In genomic region chr6:30703011-30703410, GRCh38 we compare ENCODE assay signal across 25 cellular contexts.
"Had no signal": no experiment of that assay in that cellular context is flagged by ENCODE, and none has a peak within 500 bp of the region (broad histone marks: within the 10 kb centered on the region; RNA-seq: fewer than 3 reads in every experiment).

No MANE protein-coding gene starts in this region.

- H3K9me3 ChIP-seq: SJCRH30, SK-N-SH had no signal

- H3K27ac Mint-ChIP-seq: activated CD4-positive, alpha-beta memory T cell treated with anti-CD3 and anti-CD28 coated beads, Interleukin-2, amount 10 ng/mL, durations not matched to agents 7 days and 5 days; activated CD4-positive, alpha-beta T cell treated with anti-CD3 and anti-CD28 coated beads for 36 hours; activated naive CD4-positive, alpha-beta T cell treated with anti-CD3 and anti-CD28 coated beads, Interleukin-2, amount 10 ng/mL, durations not matched to agents 7 days and 5 days; activated naive CD8-positive, alpha-beta T cell treated with anti-CD3 and anti-CD28 coated beads for 36 hours; activated T-cell treated with anti-CD3 and anti-CD28 coated beads, Interleukin-2, amount 50 U/mL, for 72 hours; activated T-helper 2 cell treated with anti-CD3 and anti-CD28 coated beads, Interferon-gamma antibody, Interleukin-2, Interleukin-4, amounts not matched to agents 10 μg/mL and 5 μg/mL and 100 μg/mL, durations not matched to agents 14 hours and 24 hours and 36 hours had no signal

- H3K4me3 ChIP-seq: SJCRH30 had no signal

- H3K27me3 ChIP-seq: SJCRH30 had no signal

- ATAC-seq: activated CD4-positive, alpha-beta T cell treated with anti-CD3 and anti-CD28 coated beads for 36 hours; activated T-cell treated with anti-CD3 and anti-CD28 coated beads, Interleukin-2, amount 50 U/mL, for 72 hours had no signal

- H3K4me2 ChIP-seq: SK-N-SH had no signal

- H3K27me3 Mint-ChIP-seq: activated CD4-positive, alpha-beta memory T cell treated with anti-CD3 and anti-CD28 coated beads, Interleukin-2, amount 10 ng/mL, durations not matched to agents 7 days and 5 days; activated CD4-positive, alpha-beta T cell treated with anti-CD3 and anti-CD28 coated beads for 36 hours; activated naive CD4-positive, alpha-beta T cell treated with anti-CD3 and anti-CD28 coated beads, Interleukin-2, amount 10 ng/mL, durations not matched to agents 7 days and 5 days; activated naive CD8-positive, alpha-beta T cell treated with anti-CD3 and anti-CD28 coated beads for 36 hours had no signal

- H3K27ac ChIP-seq: SJCRH30, WERI-Rb-1 had no signal

- H3K36me3 ChIP-seq: WERI-Rb-1 had no signal

- H3K4me1 ChIP-seq: SJCRH30 had no signal

- DNase-seq: activated CD4-positive, alpha-beta memory T cell treated with anti-CD3 and anti-CD28 coated beads, Interleukin-2, amount 10 ng/mL, durations not matched to agents 7 days and 5 days; activated CD4-positive, alpha-beta T cell treated with anti-CD3 and anti-CD28 coated beads for 36 hours; activated CD4-positive, alpha-beta T cell treated with anti-CD3 and anti-CD28 coated beads, Interleukin-2, amount 50 U/mL, for 1 hour; activated CD8-positive, alpha-beta memory T cell treated with anti-CD3 and anti-CD28 coated beads, Interleukin-2, amount 50 U/mL, for 4 hours; activated gamma-delta T cell treated with Interleukin-2 at 50 U/mL for 16 hours; activated naive CD4-positive, alpha-beta T cell treated with anti-CD3 and anti-CD28 coated beads, Interleukin-2, amount 10 ng/mL, durations not matched to agents 7 days and 5 days; activated naive CD8-positive, alpha-beta T cell treated with anti-CD3 and anti-CD28 coated beads for 36 hours; activated T-cell treated with anti-CD3 and anti-CD28 coated beads, Interleukin-2, amount 50 U/mL, for 72 hours; Karpas-422; MM.1S; NCI-H1105; NCI-H1436; NCI-H1694 treated with DMSO at 0.1 percent for 48 hours; NCI-H2029 treated with DMSO at 0.1 percent for 48 hours; NCI-H345; NCI-H510A; NCI-H526 treated with DMSO at 0.1 percent for 48 hours; NCI-H82; Right ventricle myocardium superior; RPMI8226; SJCRH30; SK-N-SH; T-helper 1 cell; WERI-Rb-1 had no signal

- H3K9ac ChIP-seq: SK-N-SH had no signal

- H3K4me1 Mint-ChIP-seq: activated CD4-positive, alpha-beta T cell treated with anti-CD3 and anti-CD28 coated beads for 36 hours; activated naive CD4-positive, alpha-beta T cell treated with anti-CD3 and anti-CD28 coated beads, Interleukin-2, amount 10 ng/mL, durations not matched to agents 7 days and 5 days; activated naive CD8-positive, alpha-beta T cell treated with anti-CD3 and anti-CD28 coated beads for 36 hours had no signal

- H3K9me3 Mint-ChIP-seq: activated CD4-positive, alpha-beta memory T cell treated with anti-CD3 and anti-CD28 coated beads, Interleukin-2, amount 10 ng/mL, durations not matched to agents 7 days and 5 days; activated naive CD4-positive, alpha-beta T cell treated with anti-CD3 and anti-CD28 coated beads, Interleukin-2, amount 10 ng/mL, durations not matched to agents 7 days and 5 days; activated naive CD8-positive, alpha-beta T cell treated with anti-CD3 and anti-CD28 coated beads for 36 hours; activated T-cell treated with anti-CD3 and anti-CD28 coated beads, Interleukin-2, amount 50 U/mL, for 72 hours; activated T-helper 2 cell treated with anti-CD3 and anti-CD28 coated beads, Interferon-gamma antibody, Interleukin-2, Interleukin-4, amounts not matched to agents 10 μg/mL and 5 μg/mL and 100 μg/mL, durations not matched to agents 14 hours and 24 hours and 36 hours had no signal

- H3K4me3 Mint-ChIP-seq: activated CD4-positive, alpha-beta memory T cell treated with anti-CD3 and anti-CD28 coated beads, Interleukin-2, amount 10 ng/mL, durations not matched to agents 7 days and 5 days; activated CD4-positive, alpha-beta T cell treated with anti-CD3 and anti-CD28 coated beads for 36 hours; activated naive CD4-positive, alpha-beta T cell treated with anti-CD3 and anti-CD28 coated beads, Interleukin-2, amount 10 ng/mL, durations not matched to agents 7 days and 5 days; activated naive CD8-positive, alpha-beta T cell treated with anti-CD3 and anti-CD28 coated beads for 36 hours; activated T-cell treated with anti-CD3 and anti-CD28 coated beads, Interleukin-2, amount 50 U/mL, for 72 hours had no signal
